10 cellular contexts compared by ENCODE assay signal in the genomic region with DNA sequence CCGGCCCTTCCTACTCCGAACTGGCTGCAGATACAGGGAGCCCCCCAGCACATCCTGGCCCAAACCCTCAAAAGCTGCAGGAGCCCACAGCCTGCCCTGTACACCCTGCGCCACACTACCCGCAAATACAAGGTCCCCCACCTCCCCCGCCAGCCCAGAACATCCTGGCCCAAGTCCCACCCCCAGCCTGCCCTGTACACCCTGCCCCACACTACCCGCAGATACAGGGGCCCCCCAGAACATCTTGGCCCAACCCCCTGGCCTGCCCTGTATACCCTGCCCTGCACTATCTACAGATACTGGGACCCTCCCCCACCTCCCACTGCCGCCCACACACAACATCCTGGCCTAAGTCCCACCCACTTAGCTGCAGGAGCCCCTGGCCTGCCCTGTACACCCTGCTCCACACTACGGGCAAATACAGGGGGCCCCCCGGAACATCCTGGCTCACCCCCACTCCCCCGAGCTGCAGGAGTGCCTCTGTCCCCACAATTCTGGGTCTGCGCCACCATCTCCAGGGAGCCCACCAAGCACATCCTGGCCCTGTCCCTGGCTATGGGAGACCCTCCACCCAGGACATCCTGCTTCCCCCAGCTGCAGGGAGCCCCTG. TPM values are rescaled to one million over a fixed set of nuclear protein-coding genes. Genes with fewer than 3 reads are reported as not detected.
A peak's percentile ranks its signal among the peaks of the same experiment; 100 is the strongest.
DNase-seq lines count a peak whose midpoint lies in the region; ATAC-seq and TF ChIP-seq lines count a peak whose summit lies in the region.
"Had no signal": no experiment of that assay in that cellular context is flagged by ENCODE, and none has a peak within 500 bp of the region (broad histone marks: within the 10 kb centered on the region; RNA-seq: fewer than 3 reads in every experiment).

No MANE protein-coding gene starts in this region.

- DNase-seq in activated naive CD4-positive, alpha-beta T cell treated with anti-CD3 and anti-CD28 coated beads, Interleukin-2, amount 10 ng/mL, durations not matched to agents 7 days and 5 days: peak; percentile 15
- DNase-seq in activated naive CD4-positive, alpha-beta T cell treated with anti-CD3 and anti-CD28 coated beads for 36 hours: no peak
- DNase-seq in chondrocyte (ENCODE audit: low spot score): peak; percentile 65
- peak; percentile 27 for DNase-seq in lung (ENCODE audit: low spot score)
- peak; percentile 66 for DNase-seq in upper lobe of right lung
- DNase-seq in KG1 (lab: John Stamatoyannopoulos, UW): no peak

- ATAC-seq in lung (ENCODE audit: insufficient read depth, low FRiP score): no peak
- peak; percentile 0 for ATAC-seq in upper lobe of right lung
- no peak for ATAC-seq in GM18519 (IDR thresholded peaks at IDR 0.05; ENCODE audit: low FRiP score, unreplicated experiment)
- ATAC-seq in HG03159 (IDR thresholded peaks at IDR 0.05; ENCODE audit: unreplicated experiment): no peak

- H3K27me3 Mint-ChIP-seq in activated naive CD4-positive, alpha-beta T cell treated with anti-CD3 and anti-CD28 coated beads, Interleukin-2, amount 10 ng/mL, durations not matched to agents 7 days and 5 days: no peaks in the 10 kb centered on the region
- no peaks in the 10 kb centered on the region for H3K27me3 Mint-ChIP-seq in activated naive CD4-positive, alpha-beta T cell treated with anti-CD3 and anti-CD28 coated beads for 36 hours (ENCODE audit: low read depth)
- no peaks in the 10 kb centered on the region for H3K27me3 Mint-ChIP-seq in chondrocyte (ENCODE audit: low read depth)

- H3K27ac Mint-ChIP-seq in activated naive CD4-positive, alpha-beta T cell treated with anti-CD3 and anti-CD28 coated beads, Interleukin-2, amount 10 ng/mL, durations not matched to agents 7 days and 5 days: no peak overlapping the region
- no peak overlapping the region for H3K27ac Mint-ChIP-seq in activated naive CD4-positive, alpha-beta T cell treated with anti-CD3 and anti-CD28 coated beads for 36 hours
- no peak overlapping the region for H3K27ac Mint-ChIP-seq in chondrocyte (ENCODE audit: unreplicated experiment)
- H3K27ac Mint-ChIP-seq: T-helper 2 cell treated with Interferon-gamma antibody and Interleukin-4, amounts not matched to agents 5 μg/mL and 100 μg/mL, for 36 hours had no signal

- peaks cover 18% of the 10 kb centered on the region for H3K4me1 Mint-ChIP-seq in activated naive CD4-positive, alpha-beta T cell treated with anti-CD3 and anti-CD28 coated beads, Interleukin-2, amount 10 ng/mL, durations not matched to agents 7 days and 5 days
- peaks cover 20% of the 10 kb centered on the region for H3K4me1 Mint-ChIP-seq in activated naive CD4-positive, alpha-beta T cell treated with anti-CD3 and anti-CD28 coated beads for 36 hours (ENCODE audit: low read depth)
- H3K4me1 Mint-ChIP-seq in chondrocyte (ENCODE audit: low read depth): peaks cover 4% of the 10 kb centered on the region

- H3K4me1 ChIP-seq in lung (ENCODE audit: control insufficient read depth in 2 of 2, insufficient read depth in 2 of 2, low read length in 2 of 2) (peaks cover 0 to 20% of the 10 kb centered on the region in 2 donors), upper lobe of right lung (peaks cover 40% of the 10 kb centered on the region)

- no peak overlapping the region for H3K4me3 Mint-ChIP-seq in activated naive CD4-positive, alpha-beta T cell treated with anti-CD3 and anti-CD28 coated beads, Interleukin-2, amount 10 ng/mL, durations not matched to agents 7 days and 5 days
- no peak overlapping the region for H3K4me3 Mint-ChIP-seq in activated naive CD4-positive, alpha-beta T cell treated with anti-CD3 and anti-CD28 coated beads for 36 hours
- no peak overlapping the region for H3K4me3 Mint-ChIP-seq in chondrocyte (ENCODE audit: unreplicated experiment)
- H3K4me3 Mint-ChIP-seq: T-helper 2 cell treated with Interferon-gamma antibody and Interleukin-4, amounts not matched to agents 5 μg/mL and 100 μg/mL, for 36 hours had no signal

- peaks cover 14% of the 10 kb centered on the region for H3K36me3 Mint-ChIP-seq in activated naive CD4-positive, alpha-beta T cell treated with anti-CD3 and anti-CD28 coated beads, Interleukin-2, amount 10 ng/mL, durations not matched to agents 7 days and 5 days
- H3K36me3 Mint-ChIP-seq in activated naive CD4-positive, alpha-beta T cell treated with anti-CD3 and anti-CD28 coated beads for 36 hours (ENCODE audit: low read depth): peaks cover 16% of the 10 kb centered on the region
- H3K36me3 Mint-ChIP-seq in chondrocyte (ENCODE audit: low read depth): peaks cover 11% of the 10 kb centered on the region

- H3K27me3 ChIP-seq in lung (ENCODE audit: control insufficient read depth, insufficient read depth) (no peaks in the 10 kb centered on the region), upper lobe of right lung (no peaks in the 10 kb centered on the region)

- CTCF ChIA-PET in activated naive CD4-positive, alpha-beta T cell treated with anti-CD3 and anti-CD28 coated beads, Interleukin-2, amount 10 ng/mL, durations not matched to agents 7 days and 5 days (lab: Charles Lee): no interaction called here
- CTCF ChIA-PET in activated naive CD4-positive, alpha-beta T cell treated with anti-CD3 and anti-CD28 coated beads for 36 hours (lab: Charles Lee): no interaction called here

- H3K36me3 ChIP-seq in lung (ENCODE audit: control insufficient read depth in 2 of 2, insufficient read depth in 2 of 2, low read length in 2 of 2): peaks cover 0 to 37% of the 10 kb centered on the region in 2 donors
- peaks cover 40% of the 10 kb centered on the region for H3K36me3 ChIP-seq in upper lobe of right lung

- peak overlapping the region in 1 of 2 donors; percentile 40 for H3K27ac ChIP-seq in lung (ENCODE audit: low read depth in 1 of 2, low read length in 1 of 2)
- H3K27ac ChIP-seq in upper lobe of right lung: peak overlapping the region; percentile 43
- H3K27ac ChIP-seq: HL-60 had no signal

- H3K9me3 Mint-ChIP-seq in activated naive CD4-positive, alpha-beta T cell treated with anti-CD3 and anti-CD28 coated beads, Interleukin-2, amount 10 ng/mL, durations not matched to agents 7 days and 5 days: no peaks in the 10 kb centered on the region
- H3K9me3 Mint-ChIP-seq in activated naive CD4-positive, alpha-beta T cell treated with anti-CD3 and anti-CD28 coated beads for 36 hours: no peaks in the 10 kb centered on the region
- no peaks in the 10 kb centered on the region for H3K9me3 Mint-ChIP-seq in chondrocyte (ENCODE audit: low read depth)
- H3K9me3 Mint-ChIP-seq: T-helper 2 cell treated with Interferon-gamma antibody and Interleukin-4, amounts not matched to agents 5 μg/mL and 100 μg/mL, for 36 hours had no signal

- 79 to 81% methylated on average over 10 to 11 of the region's 11 CpGs for WGBS in lung, 2 donors

- no peak for TF ChIP-seq CTCF in chondrocyte (IDR thresholded peaks at IDR 0.05)
- TF ChIP-seq CTCF in lung (IDR thresholded peaks at IDR 0.05; ENCODE audit: control extremely low read depth, extremely low read depth): no peak
- TF ChIP-seq CTCF in upper lobe of right lung (IDR thresholded peaks at IDR 0.05): no peak

- no peaks in the 10 kb centered on the region for H3K9me3 ChIP-seq in lung (ENCODE audit: control insufficient read depth in 2 of 2, insufficient read depth in 1 of 2, low read length in 1 of 2)
- no peaks in the 10 kb centered on the region for H3K9me3 ChIP-seq in upper lobe of right lung

- no peak overlapping the region for H3K4me3 ChIP-seq in lung
- H3K4me3 ChIP-seq in upper lobe of right lung: no peak overlapping the region

- intact Hi-C loops in activated naive CD4-positive, alpha-beta T cell treated with anti-CD3 and anti-CD28 coated beads for 36 hours (cut with micrococcal nuclease): no loop called here
- intact Hi-C loops in upper lobe of right lung (cut with DNase I): no loop called here

RNA-seq across cellular contexts. Expression of a gene that starts 8.3 kb away (rescaled TPM):
- total RNA-seq in activated naive CD4-positive, alpha-beta T cell treated with anti-CD3 and anti-CD28 coated beads for 36 hours: 10 to 100 TPM; 31.2 to 34.1 TPM
- total RNA-seq in chondrocyte (39.9 to 49.4 TPM (median 46.4 TPM) in 3 replicates), lung (100 to 1,000 TPM; 320 to 565 TPM), upper lobe of right lung (690 TPM)
- polyA plus RNA-seq in lung: 100 to 1,000 TPM; 198 to 669 TPM

Comparison
In these comparisons a context has a peak if more than half of its experiments do, and no peak if none do; other contexts are left out.
1. DNase-seq: peak in activated naive CD4-positive, alpha-beta T cell treated with anti-CD3 and anti-CD28 coated beads, Interleukin-2, amount 10 ng/mL, durations not matched to agents 7 days and 5 days (single experiment), chondrocyte (single experiment), lung (single experiment) and upper lobe of right lung (single experiment); none in activated naive CD4-positive, alpha-beta T cell treated with anti-CD3 and anti-CD28 coated beads for 36 hours (single experiment) and KG1 (single experiment).